ENCODE assay signal across 9 cellular contexts in the genomic region with DNA sequence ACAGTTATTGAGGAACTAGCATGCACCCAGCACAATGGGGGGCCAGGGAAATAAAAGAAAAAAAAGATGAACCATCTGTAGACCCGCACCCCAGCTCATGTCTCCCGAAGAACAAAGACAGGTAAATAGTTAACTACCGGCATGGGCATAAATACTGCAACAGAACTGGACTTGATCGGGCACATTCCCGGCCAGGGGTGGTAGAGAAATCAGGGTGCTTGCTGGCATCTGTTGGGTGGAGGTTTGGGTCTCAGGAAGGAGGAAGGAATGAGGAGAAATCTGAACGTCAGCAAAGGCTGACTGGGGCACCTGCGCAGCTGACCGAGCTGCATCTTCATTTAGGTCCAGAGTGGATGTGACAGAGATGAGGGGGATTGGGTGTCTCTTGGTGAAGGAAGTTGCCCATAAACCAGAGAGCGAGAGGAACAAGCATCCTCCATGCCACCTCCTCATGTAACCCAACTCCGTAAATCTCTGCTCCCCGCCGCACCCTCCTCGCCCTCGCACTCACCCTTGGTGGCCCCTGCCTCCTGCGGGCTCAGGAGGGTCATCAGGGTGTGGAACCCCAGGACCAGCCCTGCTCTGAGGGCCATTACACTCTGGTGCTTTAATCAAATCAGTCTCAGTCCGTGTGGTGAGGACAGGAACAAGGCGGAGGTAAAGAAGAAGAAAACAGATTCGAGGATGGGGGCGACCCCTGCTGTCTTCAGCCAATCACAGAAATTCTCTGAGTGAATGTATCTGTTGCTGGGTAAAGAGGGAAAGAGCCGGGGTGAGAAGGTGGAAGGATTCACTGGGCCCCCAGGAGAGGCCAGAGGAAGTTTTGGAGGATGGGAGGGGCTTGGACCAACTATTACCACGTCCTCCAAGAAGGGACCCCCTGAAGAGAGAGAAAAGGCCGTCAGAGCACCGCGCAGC. TPM values are rescaled to one million over a fixed set of nuclear protein-coding genes. Genes with fewer than 3 reads are reported as not detected.
DNase-seq lines count a peak whose midpoint lies in the region; ATAC-seq, FAIRE-seq and TF ChIP-seq lines count a peak whose summit lies in the region.
"Had no signal": no experiment of that assay in that cellular context is flagged by ENCODE, and none has a peak within 500 bp of the region (broad histone marks: within the 10 kb centered on the region; RNA-seq: fewer than 3 reads in every experiment).

Gene HLA-DOA (minus strand): TSS at position 648 of the 918 bp plus-strand sequence.

- WGBS in HUES64, result 50% methylated on average over 23 of the region's 24 CpGs

- no peaks in the 10 kb centered on the region for H3K27me3 ChIP-seq in HUES64 (ENCODE audit: insufficient read depth, low read length)
- peaks cover 48% of the 10 kb centered on the region for H3K27me3 ChIP-seq in left ventricle myocardium inferior (ENCODE audit: low read depth)

- H3K9me3 ChIP-seq in HUES64 (ENCODE audit: insufficient read depth, low read depth, low read length) (no peaks in the 10 kb centered on the region), left ventricle myocardium inferior (replicated peaks) (no peaks in the 10 kb centered on the region)

- intact Hi-C loops in left ventricle myocardium inferior (cut with micrococcal nuclease), result no loop called here

- no peak for FAIRE-seq in RCC 7860 (lab: Jason Lieb, UNC)

- ATAC-seq in GM21367 (IDR thresholded peaks at IDR 0.05; ENCODE audit: unreplicated experiment), result peak; percentile 57

- H3K4me1 ChIP-seq in HUES64 (ENCODE audit: insufficient read depth, low read length) (peaks cover 11% of the 10 kb centered on the region; the same call in 1 of the 2 replicates), left ventricle myocardium inferior (peaks cover 9% of the 10 kb centered on the region)

- peak within 1 kb of the TSS; percentile 60 for H3K9ac ChIP-seq in HUES64 (ENCODE audit: low read depth, low read length)

- peak; percentile 59 to 63 for DNase-seq in activated T-cell treated with anti-CD3 and anti-CD28 coated beads, Interleukin-2, amount 50 U/mL, for 48 hours
- DNase-seq in left ventricle myocardium inferior (no peak), smooth muscle cell of the brain vasculature (ENCODE audit: low read depth, low spot score) (peak; percentile 9), RCC 7860 (ENCODE audit: low spot score) (no peak)
- no peak for DNase-seq in effector CD4-positive, alpha-beta T cell

- TF ChIP-seq CTCF in left ventricle myocardium inferior (IDR thresholded peaks at IDR 0.05; ENCODE audit: borderline replicate concordance), result no peak

- H3K4me3 ChIP-seq in GM08714 (ENCODE audit: low read length) (peak within 1 kb of the TSS; percentile 74), HUES64 (ENCODE audit: low read length) (peak within 1 kb of the TSS; percentile 68), left ventricle myocardium inferior (peak within 1 kb of the TSS; percentile 53)

- no peak within 1 kb of the TSS for H3K27ac ChIP-seq in HUES64 (ENCODE audit: low read depth, low read length)
- H3K27ac ChIP-seq in left ventricle myocardium inferior (replicated peaks), result peak within 1 kb of the TSS; percentile 19
- H3K27ac ChIP-seq: VCaP had no signal

- no peaks in the 10 kb centered on the region for H3K36me3 ChIP-seq in HUES64 (ENCODE audit: insufficient read depth, low read length)
- H3K36me3 ChIP-seq in left ventricle myocardium inferior, result no peaks in the 10 kb centered on the region

RNA-seq across cellular contexts. Expression of gene HLA-DOA, which starts in this region (rescaled TPM):
- polyA plus RNA-seq in HUES64 (2013, experiment 1 of 2), result 8.7 TPM
- 9.1 TPM for polyA plus RNA-seq in HUES64 (2013, experiment 2 of 2)
- 1.8 TPM for total RNA-seq in left ventricle myocardium inferior

Comparison
In these comparisons a context has a peak if more than half of its experiments do, and no peak if none do; other contexts are left out.
1. DNase-seq: peak in activated T-cell treated with anti-CD3 and anti-CD28 coated beads, Interleukin-2, amount 50 U/mL, for 48 hours (2 of 2) and smooth muscle cell of the brain vasculature (single experiment); none in left ventricle myocardium inferior (single experiment), effector CD4-positive, alpha-beta T cell (single experiment) and RCC 7860 (single experiment).
2. Peak in every context shown above with its lines, with median percentiles within 50 percentile points of each other: H3K4me3 ChIP-seq.